Comparison of ENCODE assay signal across 33 cellular contexts in genomic region chr5:59322887-59323286, GRCh38.
"Had no signal": no experiment of that assay in that cellular context is flagged by ENCODE, and none has a peak within 500 bp of the region (broad histone marks: within the 10 kb centered on the region; RNA-seq: fewer than 3 reads in every experiment).

No MANE protein-coding gene starts in this region.

- H3K4me1 Mint-ChIP-seq: activated CD4-positive, alpha-beta memory T cell treated with anti-CD3 and anti-CD28 coated beads, Interleukin-2, amount 10 ng/mL, durations not matched to agents 7 days and 5 days; activated CD4-positive, alpha-beta T cell treated with anti-CD3 and anti-CD28 coated beads, Interleukin-2, amount 10 ng/mL, durations not matched to agents 7 days and 5 days; activated T-helper 17 cell treated with anti-CD3 and anti-CD28 coated beads, Interleukin-2, amount 50 U/mL, for 72 hours; central memory CD8-positive, alpha-beta T cell; T-helper 17 cell had no signal

- DNase-seq: activated CD4-positive, alpha-beta memory T cell treated with anti-CD3 and anti-CD28 coated beads, Interleukin-2, amount 10 ng/mL, durations not matched to agents 7 days and 5 days; activated CD4-positive, alpha-beta T cell treated with anti-CD3 and anti-CD28 coated beads for 1 hour; activated CD4-positive, alpha-beta T cell treated with anti-CD3 and anti-CD28 coated beads for 4 hours; activated CD4-positive, alpha-beta T cell treated with anti-CD3 and anti-CD28 coated beads, Interleukin-2, amount 10 ng/mL, durations not matched to agents 7 days and 5 days; activated CD4-positive, alpha-beta T cell treated with anti-CD3 and anti-CD28 coated beads, Interleukin-2, amount 50 U/mL, for 4 hours; activated CD8-positive, alpha-beta memory T cell treated with anti-CD3 and anti-CD28 coated beads, Interleukin-2, amount 50 U/mL, for 48 hours; activated effector memory CD4-positive, alpha-beta T cell treated with Interleukin-2 at 50 U/mL for 16 hours; activated gamma-delta T cell treated with Interleukin-2 at 50 U/mL for 16 hours; activated naive CD4-positive, alpha-beta T cell treated with anti-CD3 and anti-CD28 coated beads, Interleukin-2, amount 50 U/mL, for 16 hours; activated naive CD4-positive, alpha-beta T cell treated with Interleukin-2 at 50 U/mL for 16 hours; activated T-cell treated with anti-CD3 and anti-CD28 coated beads for 4 hours; activated T-cell treated with anti-CD3 and anti-CD28 coated beads, Interleukin-2, amount 50 U/mL, for 24 hours; amniotic stem cell; anterior cingulate cortex; brain microvascular endothelial cell; dorsolateral prefrontal cortex; effector memory CD4-positive, alpha-beta T cell; endodermal cell; esophagus squamous epithelium; foreskin keratinocyte; gastrocnemius medialis; glutamatergic neuron; heart left ventricle; T-helper 1 cell; T-helper 17 cell; T1000 had no signal

- H3K27ac Mint-ChIP-seq: activated CD4-positive, alpha-beta memory T cell treated with anti-CD3 and anti-CD28 coated beads, Interleukin-2, amount 10 ng/mL, durations not matched to agents 7 days and 5 days; activated CD4-positive, alpha-beta T cell treated with anti-CD3 and anti-CD28 coated beads, Interleukin-2, amount 10 ng/mL, durations not matched to agents 7 days and 5 days; activated naive CD8-positive, alpha-beta T cell; activated T-cell treated with anti-CD3 and anti-CD28 coated beads, Interleukin-2, amount 50 U/mL, for 24 hours; activated T-helper 17 cell treated with anti-CD3 and anti-CD28 coated beads, Interleukin-2, amount 50 U/mL, for 72 hours; dendritic cell treated with granulocyte-macrophage colony-stimulating factor and Interleukin-4, amounts not matched to agents 40 ng/mL and 50 ng/mL, for 4 days; endodermal cell; T-helper 17 cell; T-helper 2 cell treated with Interferon-gamma antibody and Interleukin-4, amounts not matched to agents 5 μg/mL and 100 μg/mL, for 36 hours had no signal

- ATAC-seq: activated T-helper 17 cell treated with anti-CD3 and anti-CD28 coated beads, Interleukin-2, amount 50 U/mL, for 72 hours; foreskin keratinocyte; gastrocnemius medialis; heart left ventricle; T-helper 17 cell had no signal

- H3K4me3 ChIP-seq: coronary artery, dorsolateral prefrontal cortex, esophagus squamous epithelium, gastrocnemius medialis, heart left ventricle had no signal

- H3K36me3 Mint-ChIP-seq: activated naive CD8-positive, alpha-beta T cell had no signal

- H3K27me3 ChIP-seq: brain microvascular endothelial cell, dorsolateral prefrontal cortex, esophagus squamous epithelium, foreskin keratinocyte, gastrocnemius medialis, heart left ventricle had no signal

- H3K36me3 ChIP-seq: brain microvascular endothelial cell, esophagus squamous epithelium, gastrocnemius medialis, heart left ventricle had no signal

- H3K9me3 Mint-ChIP-seq: activated CD4-positive, alpha-beta memory T cell treated with anti-CD3 and anti-CD28 coated beads, Interleukin-2, amount 10 ng/mL, durations not matched to agents 7 days and 5 days; activated CD4-positive, alpha-beta T cell treated with anti-CD3 and anti-CD28 coated beads, Interleukin-2, amount 10 ng/mL, durations not matched to agents 7 days and 5 days; activated T-cell treated with anti-CD3 and anti-CD28 coated beads, Interleukin-2, amount 50 U/mL, for 24 hours; activated T-helper 17 cell treated with anti-CD3 and anti-CD28 coated beads, Interleukin-2, amount 50 U/mL, for 72 hours; central memory CD8-positive, alpha-beta T cell; dendritic cell treated with granulocyte-macrophage colony-stimulating factor and Interleukin-4, amounts not matched to agents 40 ng/mL and 50 ng/mL, for 4 days; endodermal cell; T-helper 2 cell treated with Interferon-gamma antibody and Interleukin-4, amounts not matched to agents 5 μg/mL and 100 μg/mL, for 36 hours had no signal

- H3K27me3 Mint-ChIP-seq: activated naive CD8-positive, alpha-beta T cell; dendritic cell treated with granulocyte-macrophage colony-stimulating factor and Interleukin-4, amounts not matched to agents 40 ng/mL and 50 ng/mL, for 4 days had no signal

- H3K9me3 ChIP-seq: esophagus squamous epithelium, gastrocnemius medialis, heart left ventricle had no signal

- H3K27ac ChIP-seq: brain microvascular endothelial cell, coronary artery, epithelial cell of prostate, esophagus squamous epithelium, foreskin keratinocyte had no signal

- H3K4me3 Mint-ChIP-seq: activated CD4-positive, alpha-beta memory T cell treated with anti-CD3 and anti-CD28 coated beads, Interleukin-2, amount 10 ng/mL, durations not matched to agents 7 days and 5 days; activated CD4-positive, alpha-beta T cell treated with anti-CD3 and anti-CD28 coated beads, Interleukin-2, amount 10 ng/mL, durations not matched to agents 7 days and 5 days; activated naive CD8-positive, alpha-beta T cell; activated T-cell treated with anti-CD3 and anti-CD28 coated beads, Interleukin-2, amount 50 U/mL, for 24 hours; activated T-helper 17 cell treated with anti-CD3 and anti-CD28 coated beads, Interleukin-2, amount 50 U/mL, for 72 hours; central memory CD8-positive, alpha-beta T cell; dendritic cell treated with granulocyte-macrophage colony-stimulating factor and Interleukin-4, amounts not matched to agents 40 ng/mL and 50 ng/mL, for 4 days; endodermal cell; T-helper 17 cell; T-helper 2 cell treated with Interferon-gamma antibody and Interleukin-4, amounts not matched to agents 5 μg/mL and 100 μg/mL, for 36 hours had no signal
